In the genomic region with DNA sequence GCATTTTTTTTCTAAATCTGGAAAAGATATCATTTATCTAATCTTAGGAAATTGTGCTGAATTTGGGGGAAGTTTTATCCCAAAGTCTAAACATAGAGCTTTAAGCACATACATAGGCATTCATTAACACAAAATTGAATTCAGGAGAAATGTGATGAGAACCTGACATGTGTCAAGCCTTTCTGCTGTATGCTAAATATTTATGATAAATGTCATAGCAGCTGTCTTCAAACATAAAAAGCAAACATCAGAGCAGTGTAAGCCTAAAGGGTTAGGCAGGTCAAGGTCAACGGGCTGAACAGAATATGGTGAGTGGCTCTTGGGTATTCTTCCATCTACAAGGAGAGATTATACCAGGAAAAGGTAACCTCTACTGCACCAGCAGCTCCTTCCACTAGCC, we compare ENCODE assay signal across 1 cellular context.
TF ChIP-seq lines count a peak whose summit lies in the region.

No MANE protein-coding gene starts in this region.

TF ChIP-seq in IMR-90, 13 proteins besides CTCF, POLR2A, EP300 and RAD21:
- TF ChIP-seq SMC3 (IDR thresholded peaks at IDR 0.05; ENCODE audit: low read depth, low read length), result no peak
- TF ChIP-seq MAZ (IDR thresholded peaks at IDR 0.05; ENCODE audit: borderline replicate concordance, low read depth, low read length), result no peak
- no peak for TF ChIP-seq RCOR1 (IDR thresholded peaks at IDR 0.05; ENCODE audit: insufficient replicate concordance, low read length)
- no peak for TF ChIP-seq CHD1 (IDR thresholded peaks at IDR 0.05; ENCODE audit: low read depth, low read length)
- no peak for TF ChIP-seq MXI1 (IDR thresholded peaks at IDR 0.05; ENCODE audit: borderline replicate concordance, low read depth, low read length)
- no peak for TF ChIP-seq FOS (IDR thresholded peaks at IDR 0.05; ENCODE audit: low read depth, low read length)
- TF ChIP-seq, protein P1, sequence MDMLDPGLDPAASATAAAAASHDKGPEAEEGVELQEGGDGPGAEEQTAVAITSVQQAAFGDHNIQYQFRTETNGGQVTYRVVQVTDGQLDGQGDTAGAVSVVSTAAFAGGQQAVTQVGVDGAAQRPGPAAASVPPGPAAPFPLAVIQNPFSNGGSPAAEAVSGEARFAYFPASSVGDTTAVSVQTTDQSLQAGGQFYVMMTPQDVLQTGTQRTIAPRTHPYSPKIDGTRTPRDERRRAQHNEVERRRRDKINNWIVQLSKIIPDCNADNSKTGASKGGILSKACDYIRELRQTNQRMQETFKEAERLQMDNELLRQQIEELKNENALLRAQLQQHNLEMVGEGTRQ (IDR thresholded peaks at IDR 0.05; ENCODE audit: low read depth, low read length), result no peak
- no peak for TF ChIP-seq NFE2L2 (IDR thresholded peaks at IDR 0.05; ENCODE audit: low read depth, low read length)
- TF ChIP-seq CEBPB (IDR thresholded peaks at IDR 0.05; ENCODE audit: low read depth, low read length), result no peak
- TF ChIP-seq, protein P2, sequence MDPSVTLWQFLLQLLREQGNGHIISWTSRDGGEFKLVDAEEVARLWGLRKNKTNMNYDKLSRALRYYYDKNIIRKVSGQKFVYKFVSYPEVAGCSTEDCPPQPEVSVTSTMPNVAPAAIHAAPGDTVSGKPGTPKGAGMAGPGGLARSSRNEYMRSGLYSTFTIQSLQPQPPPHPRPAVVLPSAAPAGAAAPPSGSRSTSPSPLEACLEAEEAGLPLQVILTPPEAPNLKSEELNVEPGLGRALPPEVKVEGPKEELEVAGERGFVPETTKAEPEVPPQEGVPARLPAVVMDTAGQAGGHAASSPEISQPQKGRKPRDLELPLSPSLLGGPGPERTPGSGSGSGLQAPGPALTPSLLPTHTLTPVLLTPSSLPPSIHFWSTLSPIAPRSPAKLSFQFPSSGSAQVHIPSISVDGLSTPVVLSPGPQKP (IDR thresholded peaks at IDR 0.05; ENCODE audit: borderline replicate concordance, low read depth, low read length), result no peak
- TF ChIP-seq MAFK (IDR thresholded peaks at IDR 0.05; ENCODE audit: low read depth, low read length), result no peak
- TF ChIP-seq BHLHE40 (IDR thresholded peaks at IDR 0.05; ENCODE audit: low read depth, low read length), result no peak
